ENCODE assay signal across 11 cellular contexts in genomic region chr17:39663340-39663687, GRCh38. TPM values are rescaled to one million over a fixed set of nuclear protein-coding genes. Genes with fewer than 3 reads are reported as not detected.
DNase-seq lines count a peak whose midpoint lies in the region; ATAC-seq and TF ChIP-seq lines count a peak whose summit lies in the region.
"Had no signal": no experiment of that assay in that cellular context is flagged by ENCODE, and none has a peak within 500 bp of the region (broad histone marks: within the 10 kb centered on the region; RNA-seq: fewer than 3 reads in every experiment).

No MANE protein-coding gene starts in this region.

- ATAC-seq in heart right ventricle (no peak), upper lobe of left lung (ENCODE audit: low FRiP score in 2 of 2) (no peak)

- POLR2A ChIA-PET in A673 (lab: Charles Lee; ENCODE audit: low non-redundant PET) = no interaction called here

- in situ Hi-C loops in G401 (cut with HindIII; ENCODE audit: low sequenced_read_pairs) = no loop called here

- H3K4me1 ChIP-seq in heart right ventricle = peaks cover 41 to 90% (median 80%) of the 10 kb centered on the region in 9 donors
- H3K4me1 ChIP-seq in upper lobe of left lung = peaks cover 92 to 100% (median 97%) of the 10 kb centered on the region in 4 donors
- H3K4me1 ChIP-seq in A673 (ENCODE audit: insufficient read depth, low read length, poor library complexity, severe bottlenecking) = no peaks in the 10 kb centered on the region

- BruUV-seq in A673 (replicated peaks; lab: Mats Ljungman, UMichigan) = no TSS peak

- H3K9me3 ChIP-seq in heart right ventricle (no peaks in the 10 kb centered on the region), upper lobe of left lung (no peaks in the 10 kb centered on the region), A673 (ENCODE audit: low read depth, low read length, poor library complexity, severe bottlenecking) (no peaks in the 10 kb centered on the region)
- H3K9me3 ChIP-seq: SK-N-SH had no signal

- H3K4me3 ChIP-seq in heart right ventricle (peak overlapping the region in 7 of 10 donors; percentile 26 to 77 (median 63)), upper lobe of left lung (no peak overlapping the region), A673 (ENCODE audit: low read depth, low read length, poor library complexity, severe bottlenecking) (no peak overlapping the region)
- H3K4me3 ChIP-seq: cardiac muscle cell had no signal

- WGBS in heart right ventricle, 2 donors = 59 to 60% methylated on average over 4 of the region's 4 CpGs
- 47 to 52% methylated on average over 4 of the region's 4 CpGs for WGBS in upper lobe of left lung, 2 donors

- no peak for TF ChIP-seq POLR2A in upper lobe of left lung (IDR thresholded peaks at IDR 0.05)

- DNase-seq in heart right ventricle (no peak), cardiac septum (ENCODE audit: low spot score) (no peak), upper lobe of left lung (no peak), A673 (ENCODE audit: low spot score) (no peak), G401 (ENCODE audit: low spot score) (no peak)
- DNase-seq: MM.1S, nucleus accumbens, SK-N-SH had no signal

- CTCF ChIA-PET in A673 (lab: Charles Lee) = no interaction called here

- no peak for TF ChIP-seq EP300 in upper lobe of left lung (IDR thresholded peaks at IDR 0.05)

- peaks cover 0 to 44% (median 5%) of the 10 kb centered on the region in 9 donors for H3K36me3 ChIP-seq in heart right ventricle
- peaks cover 5 to 45% (median 29%) of the 10 kb centered on the region in 4 donors for H3K36me3 ChIP-seq in upper lobe of left lung
- H3K36me3 ChIP-seq in A673 (ENCODE audit: insufficient read depth, low read length, poor library complexity, severe bottlenecking) = no peaks in the 10 kb centered on the region

- H3K27me3 ChIP-seq in heart right ventricle (peaks cover 0 to 27% (median 0%) of the 10 kb centered on the region in 7 donors), layer of hippocampus (ENCODE audit: control insufficient read depth, insufficient read depth, low read length) (peaks cover 6% of the 10 kb centered on the region), upper lobe of left lung (peaks cover 0 to 12% (median 8%) of the 10 kb centered on the region in 4 donors), A673 (replicated peaks; ENCODE audit: insufficient read depth, low read depth, low read length, poor library complexity) (no peaks in the 10 kb centered on the region)
- H3K27me3 ChIP-seq: cardiac muscle cell had no signal

- intact Hi-C loops in heart right ventricle (cut with DNase I) = no loop called here
- intact Hi-C loops in cardiac septum (cut with DNase I) = no loop called here
- intact Hi-C loops in A673 (cut with micrococcal nuclease; ENCODE audit: unreplicated experiment) = no loop called here

- TF ChIP-seq CTCF in heart right ventricle (IDR thresholded peaks at IDR 0.05) (no peak), upper lobe of left lung (IDR thresholded peaks at IDR 0.05) (no peak), A673 (conservative IDR thresholded peaks at IDR 0.05; ENCODE audit: low read depth, low read length) (no peak)

- peak overlapping the region in 9 of 10 donors; percentile 90 to 98 (median 94) for H3K27ac ChIP-seq in heart right ventricle
- H3K27ac ChIP-seq in layer of hippocampus (ENCODE audit: low read depth, low read length) = peak overlapping the region; percentile 57
- H3K27ac ChIP-seq in upper lobe of left lung = peak overlapping the region; percentile 20 to 91 (median 88)
- no peak overlapping the region for H3K27ac ChIP-seq in A673 (ENCODE audit: low read depth, low read length, poor library complexity, severe bottlenecking)
- H3K27ac ChIP-seq: cardiac muscle cell had no signal

RNA-seq across cellular contexts. Expression of gene TCAP, which starts 1.8 kb away (rescaled TPM):
- 1,000 to 10,000 TPM; 3,683 to 6,290 (median 4,342) TPM for total RNA-seq in heart right ventricle
- 1,000 to 10,000 TPM; 2,452 to 2,624 TPM for polyA plus RNA-seq in heart right ventricle
- 4,725 TPM for total RNA-seq in cardiac septum
- total RNA-seq in upper lobe of left lung = 1 to 10 TPM in 5 of 6 donors, under 1 TPM in 1; 0.39 to 4.2 (median 2.5) TPM
- 0.54 and 0.79 TPM in 2 replicates for total RNA-seq in A673 (2021)
- total RNA-seq in G401 (2014; rRNA removed; shearing (Covaris generic)) = 0.43 and 0.44 TPM in 2 replicates

RNA-seq across cellular contexts. Expression of gene PNMT, which starts 4.9 kb away (rescaled TPM):
- total RNA-seq in heart right ventricle (10 to 100 TPM in 1 of 10 donors, 1 to 10 TPM in 9; 2.7 to 12.8 (median 3.9) TPM), cardiac septum (10.9 TPM), upper lobe of left lung (10 to 100 TPM in 3 of 6 donors, 1 to 10 TPM in 3; 3.1 to 21.3 (median 7.0) TPM), A673 (2021) (not detected in 2 replicates)
- polyA plus RNA-seq in heart right ventricle = 10 to 100 TPM; 16.8 to 30.0 TPM
- not detected in 2 replicates for total RNA-seq in G401 (2014; rRNA removed; shearing (Covaris generic))
- polyA plus RNA-seq: AG04450 had no signal

RNA-seq across cellular contexts. Expression of gene PGAP3, which starts 24.5 kb away (rescaled TPM):
- 10 to 100 TPM in 9 of 10 donors, 1 to 10 TPM in 1; 9.2 to 18.2 (median 13.8) TPM for total RNA-seq in heart right ventricle
- 10 to 100 TPM; 12.5 to 16.8 TPM for polyA plus RNA-seq in heart right ventricle
- 15.3 TPM for total RNA-seq in cardiac septum
- 10 to 100 TPM; 15.2 to 64.0 (median 27.9) TPM for total RNA-seq in upper lobe of left lung
- 3.6 and 7.6 TPM in 2 replicates for total RNA-seq in A673 (2021)
- total RNA-seq in G401 (2014; rRNA removed; shearing (Covaris generic)) = 10.3 and 13.5 TPM in 2 replicates

RNA-seq across cellular contexts. Expression of gene STARD3, which starts 26.4 kb away (rescaled TPM):
- total RNA-seq in heart right ventricle (10 to 100 TPM; 14.2 to 25.3 (median 19.6) TPM), cardiac septum (21.9 TPM), upper lobe of left lung (100 to 1,000 TPM in 2 of 6 donors, 10 to 100 TPM in 4; 27.5 to 315 (median 84.1) TPM), A673 (2021) (21.3 and 31.4 TPM in 2 replicates)
- polyA plus RNA-seq in heart right ventricle = 10 to 100 TPM; 39.2 to 46.1 TPM
- total RNA-seq in G401 (2014; rRNA removed; shearing (Covaris generic)) = 30.8 and 45.5 TPM in 2 replicates

RNA-seq across cellular contexts. Expression of gene ERBB2, which starts 36.5 kb away (rescaled TPM):
- total RNA-seq in heart right ventricle (10 to 100 TPM; 53.9 to 89.1 (median 68.1) TPM), cardiac septum (84.4 TPM), upper lobe of left lung (100 to 1,000 TPM in 4 of 6 donors, 10 to 100 TPM in 2; 88.6 to 126 (median 112) TPM), A673 (2021) (11.1 and 17.8 TPM in 2 replicates)
- polyA plus RNA-seq in heart right ventricle = 10 to 100 TPM; 40.3 to 41.2 TPM
- 41.1 and 44.7 TPM in 2 replicates for total RNA-seq in G401 (2014; rRNA removed; shearing (Covaris generic))

Comparison
In these comparisons a context has a peak if more than half of its experiments do, and no peak if none do; other contexts are left out.
1. H3K4me3 ChIP-seq: peak in heart right ventricle (7 of 10); none in upper lobe of left lung (0 of 4) and A673 (single experiment).
2. RNA of gene TCAP, which starts 1.8 kb away (total RNA-seq): 4,725 TPM in cardiac septum (single experiment) and 3,683 to 6,290 TPM in heart right ventricle; 0.39 to 4.2 TPM in upper lobe of left lung, 0.54 to 0.79 TPM in A673 and 0.43 to 0.44 TPM in G401; every median in the first group is over 100 times any median in the second.